15 cellular contexts compared by ENCODE assay signal in genomic region chr1:33300673-33301072, GRCh38. TPM values are rescaled to one million over a fixed set of nuclear protein-coding genes. Genes with fewer than 3 reads are reported as not detected.
DNase-seq lines count a peak whose midpoint lies in the region; ATAC-seq and TF ChIP-seq lines count a peak whose summit lies in the region.
"Had no signal": no experiment of that assay in that cellular context is flagged by ENCODE, and none has a peak within 500 bp of the region (broad histone marks: within the 10 kb centered on the region; RNA-seq: fewer than 3 reads in every experiment).

No MANE protein-coding gene starts in this region.

- peak overlapping the region; percentile 75 for H3K27ac ChIP-seq in vagina
- H3K27ac ChIP-seq: neural progenitor cell, suprapubic skin had no signal

- no peak overlapping the region for H3K4me3 ChIP-seq in vagina
- H3K4me3 ChIP-seq: neural progenitor cell, suprapubic skin had no signal

- no peak for TF ChIP-seq POLR2A in vagina (IDR thresholded peaks at IDR 0.05)

- peaks cover 20% of the 10 kb centered on the region for H3K4me1 ChIP-seq in vagina
- H3K4me1 ChIP-seq: BE2C, neural progenitor cell had no signal

- peaks cover 41% of the 10 kb centered on the region for H3K4me1 Mint-ChIP-seq in activated naive CD8-positive, alpha-beta T cell treated with anti-CD3 and anti-CD28 coated beads, Interleukin-2, amount 10 ng/mL, durations not matched to agents 7 days and 5 days
- peaks cover 7% of the 10 kb centered on the region for H3K4me1 Mint-ChIP-seq in activated naive CD8-positive, alpha-beta T cell treated with anti-CD3 and anti-CD28 coated beads, Interleukin-2, amount 50 U/mL, for 24 hours
- H3K4me1 Mint-ChIP-seq in mesothelial cell of epicardium, result peaks cover 13% of the 10 kb centered on the region
- H3K4me1 Mint-ChIP-seq: neural progenitor cell had no signal

- intact Hi-C loops in vagina (cut with DNase I), result no loop called here

- H3K4me3 Mint-ChIP-seq in activated naive CD8-positive, alpha-beta T cell treated with anti-CD3 and anti-CD28 coated beads, Interleukin-2, amount 10 ng/mL, durations not matched to agents 7 days and 5 days, result no peak overlapping the region
- no peak overlapping the region for H3K4me3 Mint-ChIP-seq in activated naive CD8-positive, alpha-beta T cell treated with anti-CD3 and anti-CD28 coated beads, Interleukin-2, amount 50 U/mL, for 24 hours
- H3K4me3 Mint-ChIP-seq in mesothelial cell of epicardium, result no peak overlapping the region
- H3K4me3 Mint-ChIP-seq: neural progenitor cell had no signal

- H3K36me3 Mint-ChIP-seq in activated naive CD8-positive, alpha-beta T cell treated with anti-CD3 and anti-CD28 coated beads, Interleukin-2, amount 10 ng/mL, durations not matched to agents 7 days and 5 days, result peaks cover 24% of the 10 kb centered on the region
- H3K36me3 Mint-ChIP-seq in activated naive CD8-positive, alpha-beta T cell treated with anti-CD3 and anti-CD28 coated beads, Interleukin-2, amount 50 U/mL, for 24 hours (ENCODE audit: low read depth), result no peaks in the 10 kb centered on the region
- H3K36me3 Mint-ChIP-seq in mesothelial cell of epicardium, result peaks cover 60% of the 10 kb centered on the region

- ATAC-seq in activated naive CD8-positive, alpha-beta T cell treated with anti-CD3 and anti-CD28 coated beads, Interleukin-2, amount 10 ng/mL, durations not matched to agents 7 days and 5 days (ENCODE audit: low read depth), result no peak
- no peak for ATAC-seq in activated naive CD8-positive, alpha-beta T cell treated with anti-CD3 and anti-CD28 coated beads, Interleukin-2, amount 50 U/mL, for 24 hours
- ATAC-seq in GM21717 (IDR thresholded peaks at IDR 0.05; ENCODE audit: unreplicated experiment) (no peak), HG02763 (IDR thresholded peaks at IDR 0.05; ENCODE audit: unreplicated experiment) (no peak)
- ATAC-seq: Panc1 had no signal

- H3K27ac Mint-ChIP-seq in activated naive CD8-positive, alpha-beta T cell treated with anti-CD3 and anti-CD28 coated beads, Interleukin-2, amount 10 ng/mL, durations not matched to agents 7 days and 5 days, result no peak overlapping the region
- H3K27ac Mint-ChIP-seq in activated naive CD8-positive, alpha-beta T cell treated with anti-CD3 and anti-CD28 coated beads, Interleukin-2, amount 50 U/mL, for 24 hours, result no peak overlapping the region
- peak overlapping the region; percentile 77 for H3K27ac Mint-ChIP-seq in mesothelial cell of epicardium
- H3K27ac Mint-ChIP-seq: neural progenitor cell had no signal

- H3K9me3 Mint-ChIP-seq in activated naive CD8-positive, alpha-beta T cell treated with anti-CD3 and anti-CD28 coated beads, Interleukin-2, amount 10 ng/mL, durations not matched to agents 7 days and 5 days, result peaks cover 3% of the 10 kb centered on the region
- H3K9me3 Mint-ChIP-seq in activated naive CD8-positive, alpha-beta T cell treated with anti-CD3 and anti-CD28 coated beads, Interleukin-2, amount 50 U/mL, for 24 hours, result no peaks in the 10 kb centered on the region
- H3K9me3 Mint-ChIP-seq in mesothelial cell of epicardium, result no peaks in the 10 kb centered on the region

- TF ChIP-seq CTCF in mesothelial cell of epicardium (IDR thresholded peaks at IDR 0.05; ENCODE audit: unreplicated experiment) (no peak), vagina (IDR thresholded peaks at IDR 0.05) (no peak)

- H3K27me3 ChIP-seq in vagina, result no peaks in the 10 kb centered on the region
- H3K27me3 ChIP-seq: BE2C, suprapubic skin had no signal

- peak; percentile 13 for DNase-seq in activated naive CD8-positive, alpha-beta T cell treated with anti-CD3 and anti-CD28 coated beads, Interleukin-2, amount 10 ng/mL, durations not matched to agents 7 days and 5 days
- no peak for DNase-seq in activated naive CD8-positive, alpha-beta T cell treated with anti-CD3 and anti-CD28 coated beads, Interleukin-2, amount 50 U/mL, for 24 hours
- DNase-seq in dedifferentiated amniotic fluid mesenchymal stem cell (ENCODE audit: extremely low spot score), result peak; percentile 84
- DNase-seq in mesothelial cell of epicardium (ENCODE audit: low spot score in 2 of 2, unreplicated experiment in 2 of 2), result no peak
- DNase-seq in vagina (ENCODE audit: extremely low spot score in 2 of 2), result no peak
- no peak for DNase-seq in inferior parietal cortex (ENCODE audit: extremely low spot score)
- DNase-seq: BE2C; NCI-H1694 treated with DMSO at 0.1 percent for 48 hours; stimulated activated CD4-positive, alpha-beta T cell treated with anti-CD3 and anti-CD28 coated beads, Interleukin-4, amount 100 ng/mL, for 4 hours had no signal

- POLR2A ChIA-PET in activated naive CD8-positive, alpha-beta T cell treated with anti-CD3 and anti-CD28 coated beads, Interleukin-2, amount 10 ng/mL, durations not matched to agents 7 days and 5 days (lab: Charles Lee), result no interaction called here

- H3K36me3 ChIP-seq in vagina, result peaks cover 0 to 22% of the 10 kb centered on the region in 2 donors
- H3K36me3 ChIP-seq: BE2C, neural progenitor cell had no signal

- H3K27me3 Mint-ChIP-seq in activated naive CD8-positive, alpha-beta T cell treated with anti-CD3 and anti-CD28 coated beads, Interleukin-2, amount 10 ng/mL, durations not matched to agents 7 days and 5 days, result peaks cover 3% of the 10 kb centered on the region
- no peaks in the 10 kb centered on the region for H3K27me3 Mint-ChIP-seq in activated naive CD8-positive, alpha-beta T cell treated with anti-CD3 and anti-CD28 coated beads, Interleukin-2, amount 50 U/mL, for 24 hours
- H3K27me3 Mint-ChIP-seq in mesothelial cell of epicardium (ENCODE audit: low read depth), result no peaks in the 10 kb centered on the region

- H3K9me3 ChIP-seq in vagina, result no peaks in the 10 kb centered on the region
- H3K9me3 ChIP-seq: BE2C, suprapubic skin had no signal

RNA-seq across cellular contexts. Expression of gene A3GALT2, which starts 20.2 kb away (rescaled TPM):
- under 1 TPM in 1 of 2 experiments, not detected in 1; 0.31 TPM for total RNA-seq in activated naive CD8-positive, alpha-beta T cell treated with anti-CD3 and anti-CD28 coated beads, Interleukin-2, amount 10 ng/mL, durations not matched to agents 7 days and 5 days
- total RNA-seq in mesothelial cell of epicardium, result 0.51 to 0.58 TPM (median 0.52 TPM) in 3 replicates
- total RNA-seq in vagina, result not detected
- total RNA-seq: dermis microvascular lymphatic vessel endothelial cell, suprapubic skin had no signal

RNA-seq across cellular contexts. Expression of gene ZNF362, which starts 44.4 kb away (rescaled TPM):
- 10 to 100 TPM; 18.8 to 23.1 TPM for total RNA-seq in activated naive CD8-positive, alpha-beta T cell treated with anti-CD3 and anti-CD28 coated beads, Interleukin-2, amount 10 ng/mL, durations not matched to agents 7 days and 5 days
- total RNA-seq in mesothelial cell of epicardium (112 to 114 TPM (median 113 TPM) in 3 replicates), vagina (24.6 TPM)

Comparison
In these comparisons a context has a peak if more than half of its experiments do, and no peak if none do; other contexts are left out.
1. DNase-seq: peak in activated naive CD8-positive, alpha-beta T cell treated with anti-CD3 and anti-CD28 coated beads, Interleukin-2, amount 10 ng/mL, durations not matched to agents 7 days and 5 days (single experiment) and dedifferentiated amniotic fluid mesenchymal stem cell (single experiment); none in activated naive CD8-positive, alpha-beta T cell treated with anti-CD3 and anti-CD28 coated beads, Interleukin-2, amount 50 U/mL, for 24 hours (single experiment), mesothelial cell of epicardium (0 of 2), vagina (0 of 2) and inferior parietal cortex (single experiment).